Comparison of ENCODE assay signal across 3 cellular contexts in the genomic region with DNA sequence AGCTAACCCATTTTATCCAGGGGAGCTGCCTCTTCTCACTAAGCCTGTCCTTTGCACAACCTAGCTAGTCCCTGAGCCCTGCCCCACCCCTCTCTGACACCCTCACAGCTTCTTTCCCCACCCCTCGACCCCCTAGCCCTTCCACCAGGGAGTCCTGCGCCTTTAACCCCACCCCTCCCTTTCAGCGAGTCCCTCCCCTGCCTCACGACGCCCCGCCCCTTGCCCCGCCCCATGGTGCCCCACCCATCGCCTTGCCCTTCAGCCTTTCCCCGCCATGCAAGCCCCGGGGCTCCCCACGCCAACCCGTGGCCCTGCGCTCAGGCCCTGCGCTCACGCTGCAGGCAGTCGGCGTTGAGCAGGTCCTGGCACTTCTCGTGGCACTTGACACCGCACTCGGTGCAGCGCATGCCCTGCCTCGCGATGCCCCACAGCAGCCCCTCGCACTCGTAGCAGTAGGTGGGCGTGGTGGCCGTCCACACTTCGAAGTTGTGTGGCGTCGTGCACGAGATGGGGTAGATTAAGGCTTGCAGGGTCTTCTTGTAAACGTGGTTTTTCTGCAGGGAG.
TF ChIP-seq lines count a peak whose summit lies in the region.

No MANE protein-coding gene starts in this region.

TF ChIP-seq in SK-N-SH, 30 proteins besides CTCF, POLR2A, EP300 and RAD21 (continued from another document):
- TF ChIP-seq GATA2 (CRISPR knock-in tag; IDR thresholded peaks at IDR 0.05) (no peak), POLR2AphosphoS5 (IDR thresholded peaks at IDR 0.05; ENCODE audit: low read depth, low read length) (no peak), EZH2phosphoT487 (IDR thresholded peaks at IDR 0.05; ENCODE audit: borderline replicate concordance, low read depth) (no peak), ELF1 (IDR thresholded peaks at IDR 0.05) (no peak), CHD2 (IDR thresholded peaks at IDR 0.05; ENCODE audit: low read length, partially characterized antibody) (no peak)
- TF ChIP-seq, protein P1, sequence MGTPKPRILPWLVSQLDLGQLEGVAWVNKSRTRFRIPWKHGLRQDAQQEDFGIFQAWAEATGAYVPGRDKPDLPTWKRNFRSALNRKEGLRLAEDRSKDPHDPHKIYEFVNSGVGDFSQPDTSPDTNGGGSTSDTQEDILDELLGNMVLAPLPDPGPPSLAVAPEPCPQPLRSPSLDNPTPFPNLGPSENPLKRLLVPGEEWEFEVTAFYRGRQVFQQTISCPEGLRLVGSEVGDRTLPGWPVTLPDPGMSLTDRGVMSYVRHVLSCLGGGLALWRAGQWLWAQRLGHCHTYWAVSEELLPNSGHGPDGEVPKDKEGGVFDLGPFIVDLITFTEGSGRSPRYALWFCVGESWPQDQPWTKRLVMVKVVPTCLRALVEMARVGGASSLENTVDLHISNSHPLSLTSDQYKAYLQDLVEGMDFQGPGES (IDR thresholded peaks at IDR 0.05; ENCODE audit: low read depth, low read length): no peak
- TF ChIP-seq, protein P2, sequence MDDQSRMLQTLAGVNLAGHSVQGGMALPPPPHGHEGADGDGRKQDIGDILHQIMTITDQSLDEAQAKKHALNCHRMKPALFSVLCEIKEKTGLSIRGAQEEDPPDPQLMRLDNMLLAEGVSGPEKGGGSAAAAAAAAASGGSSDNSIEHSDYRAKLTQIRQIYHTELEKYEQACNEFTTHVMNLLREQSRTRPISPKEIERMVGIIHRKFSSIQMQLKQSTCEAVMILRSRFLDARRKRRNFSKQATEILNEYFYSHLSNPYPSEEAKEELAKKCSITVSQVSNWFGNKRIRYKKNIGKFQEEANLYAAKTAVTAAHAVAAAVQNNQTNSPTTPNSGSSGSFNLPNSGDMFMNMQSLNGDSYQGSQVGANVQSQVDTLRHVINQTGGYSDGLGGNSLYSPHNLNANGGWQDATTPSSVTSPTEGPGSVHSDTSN (IDR thresholded peaks at IDR 0.05): no peak
- TF ChIP-seq, protein P3, sequence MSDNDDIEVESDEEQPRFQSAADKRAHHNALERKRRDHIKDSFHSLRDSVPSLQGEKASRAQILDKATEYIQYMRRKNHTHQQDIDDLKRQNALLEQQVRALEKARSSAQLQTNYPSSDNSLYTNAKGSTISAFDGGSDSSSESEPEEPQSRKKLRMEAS (IDR thresholded peaks at IDR 0.05; ENCODE audit: low read depth): no peak
TF ChIP-seq in SK-N-SH: peak in this region for 0.

TF ChIP-seq in SK-N-SH treated with all-trans-retinoic acid at 6 μM for 48 hours, 23 proteins besides CTCF, POLR2A, EP300 and RAD21 (continued from another document and continues in another):
- TF ChIP-seq, protein P4, sequence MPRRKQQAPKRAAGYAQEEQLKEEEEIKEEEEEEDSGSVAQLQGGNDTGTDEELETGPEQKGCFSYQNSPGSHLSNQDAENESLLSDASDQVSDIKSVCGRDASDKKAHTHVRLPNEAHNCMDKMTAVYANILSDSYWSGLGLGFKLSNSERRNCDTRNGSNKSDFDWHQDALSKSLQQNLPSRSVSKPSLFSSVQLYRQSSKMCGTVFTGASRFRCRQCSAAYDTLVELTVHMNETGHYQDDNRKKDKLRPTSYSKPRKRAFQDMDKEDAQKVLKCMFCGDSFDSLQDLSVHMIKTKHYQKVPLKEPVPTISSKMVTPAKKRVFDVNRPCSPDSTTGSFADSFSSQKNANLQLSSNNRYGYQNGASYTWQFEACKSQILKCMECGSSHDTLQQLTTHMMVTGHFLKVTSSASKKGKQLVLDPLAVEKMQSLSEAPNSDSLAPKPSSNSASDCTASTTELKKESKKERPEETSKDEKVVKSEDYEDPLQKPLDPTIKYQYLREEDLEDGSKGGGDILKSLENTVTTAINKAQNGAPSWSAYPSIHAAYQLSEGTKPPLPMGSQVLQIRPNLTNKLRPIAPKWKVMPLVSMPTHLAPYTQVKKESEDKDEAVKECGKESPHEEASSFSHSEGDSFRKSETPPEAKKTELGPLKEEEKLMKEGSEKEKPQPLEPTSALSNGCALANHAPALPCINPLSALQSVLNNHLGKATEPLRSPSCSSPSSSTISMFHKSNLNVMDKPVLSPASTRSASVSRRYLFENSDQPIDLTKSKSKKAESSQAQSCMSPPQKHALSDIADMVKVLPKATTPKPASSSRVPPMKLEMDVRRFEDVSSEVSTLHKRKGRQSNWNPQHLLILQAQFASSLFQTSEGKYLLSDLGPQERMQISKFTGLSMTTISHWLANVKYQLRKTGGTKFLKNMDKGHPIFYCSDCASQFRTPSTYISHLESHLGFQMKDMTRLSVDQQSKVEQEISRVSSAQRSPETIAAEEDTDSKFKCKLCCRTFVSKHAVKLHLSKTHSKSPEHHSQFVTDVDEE (CRISPR knock-in tag; IDR thresholded peaks at IDR 0.05): no peak
- TF ChIP-seq ZNF70 (CRISPR knock-in tag; IDR thresholded peaks at IDR 0.05): no peak
- TF ChIP-seq CSDC2 (CRISPR knock-in tag; IDR thresholded peaks at IDR 0.05): no peak
- TF ChIP-seq ARNTL (CRISPR knock-in tag; IDR thresholded peaks at IDR 0.05; ENCODE audit: borderline replicate concordance, low read depth): no peak
- TF ChIP-seq ESRRG (CRISPR knock-in tag; IDR thresholded peaks at IDR 0.05): no peak
- no peak for TF ChIP-seq BACH2 (CRISPR knock-in tag; IDR thresholded peaks at IDR 0.05; ENCODE audit: borderline replicate concordance)
- TF ChIP-seq, protein P5, sequence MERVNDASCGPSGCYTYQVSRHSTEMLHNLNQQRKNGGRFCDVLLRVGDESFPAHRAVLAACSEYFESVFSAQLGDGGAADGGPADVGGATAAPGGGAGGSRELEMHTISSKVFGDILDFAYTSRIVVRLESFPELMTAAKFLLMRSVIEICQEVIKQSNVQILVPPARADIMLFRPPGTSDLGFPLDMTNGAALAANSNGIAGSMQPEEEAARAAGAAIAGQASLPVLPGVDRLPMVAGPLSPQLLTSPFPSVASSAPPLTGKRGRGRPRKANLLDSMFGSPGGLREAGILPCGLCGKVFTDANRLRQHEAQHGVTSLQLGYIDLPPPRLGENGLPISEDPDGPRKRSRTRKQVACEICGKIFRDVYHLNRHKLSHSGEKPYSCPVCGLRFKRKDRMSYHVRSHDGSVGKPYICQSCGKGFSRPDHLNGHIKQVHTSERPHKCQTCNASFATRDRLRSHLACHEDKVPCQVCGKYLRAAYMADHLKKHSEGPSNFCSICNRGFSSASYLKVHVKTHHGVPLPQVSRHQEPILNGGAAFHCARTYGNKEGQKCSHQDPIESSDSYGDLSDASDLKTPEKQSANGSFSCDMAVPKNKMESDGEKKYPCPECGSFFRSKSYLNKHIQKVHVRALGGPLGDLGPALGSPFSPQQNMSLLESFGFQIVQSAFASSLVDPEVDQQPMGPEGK (CRISPR knock-in tag; IDR thresholded peaks at IDR 0.05; ENCODE audit: borderline replicate concordance): no peak
- TF ChIP-seq ZNF8 (CRISPR knock-in tag; IDR thresholded peaks at IDR 0.05): no peak
- no peak for TF ChIP-seq ZFP30 (CRISPR knock-in tag; IDR thresholded peaks at IDR 0.05)
- no peak for TF ChIP-seq PPARA (CRISPR knock-in tag; IDR thresholded peaks at IDR 0.05; ENCODE audit: borderline replicate concordance)
- TF ChIP-seq, protein P6, sequence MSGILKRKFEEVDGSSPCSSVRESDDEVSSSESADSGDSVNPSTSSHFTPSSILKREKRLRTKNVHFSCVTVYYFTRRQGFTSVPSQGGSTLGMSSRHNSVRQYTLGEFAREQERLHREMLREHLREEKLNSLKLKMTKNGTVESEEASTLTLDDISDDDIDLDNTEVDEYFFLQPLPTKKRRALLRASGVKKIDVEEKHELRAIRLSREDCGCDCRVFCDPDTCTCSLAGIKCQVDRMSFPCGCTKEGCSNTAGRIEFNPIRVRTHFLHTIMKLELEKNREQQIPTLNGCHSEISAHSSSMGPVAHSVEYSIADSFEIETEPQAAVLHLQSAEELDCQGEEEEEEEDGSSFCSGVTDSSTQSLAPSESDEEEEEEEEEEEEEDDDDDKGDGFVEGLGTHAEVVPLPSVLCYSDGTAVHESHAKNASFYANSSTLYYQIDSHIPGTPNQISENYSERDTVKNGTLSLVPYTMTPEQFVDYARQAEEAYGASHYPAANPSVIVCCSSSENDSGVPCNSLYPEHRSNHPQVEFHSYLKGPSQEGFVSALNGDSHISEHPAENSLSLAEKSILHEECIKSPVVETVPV (CRISPR knock-in tag; IDR thresholded peaks at IDR 0.05): no peak
- TF ChIP-seq, protein P7, sequence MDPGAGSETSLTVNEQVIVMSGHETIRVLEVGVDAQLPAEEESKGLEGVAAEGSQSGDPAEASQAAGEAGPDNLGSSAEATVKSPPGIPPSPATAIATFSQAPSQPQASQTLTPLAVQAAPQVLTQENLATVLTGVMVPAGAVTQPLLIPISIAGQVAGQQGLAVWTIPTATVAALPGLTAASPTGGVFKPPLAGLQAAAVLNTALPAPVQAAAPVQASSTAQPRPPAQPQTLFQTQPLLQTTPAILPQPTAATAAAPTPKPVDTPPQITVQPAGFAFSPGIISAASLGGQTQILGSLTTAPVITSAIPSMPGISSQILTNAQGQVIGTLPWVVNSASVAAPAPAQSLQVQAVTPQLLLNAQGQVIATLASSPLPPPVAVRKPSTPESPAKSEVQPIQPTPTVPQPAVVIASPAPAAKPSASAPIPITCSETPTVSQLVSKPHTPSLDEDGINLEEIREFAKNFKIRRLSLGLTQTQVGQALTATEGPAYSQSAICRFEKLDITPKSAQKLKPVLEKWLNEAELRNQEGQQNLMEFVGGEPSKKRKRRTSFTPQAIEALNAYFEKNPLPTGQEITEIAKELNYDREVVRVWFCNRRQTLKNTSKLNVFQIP (CRISPR knock-in tag; IDR thresholded peaks at IDR 0.05; ENCODE audit: borderline replicate concordance, low read depth): no peak
- no peak for TF ChIP-seq OSR1 (CRISPR knock-in tag; IDR thresholded peaks at IDR 0.05)
- no peak for TF ChIP-seq ZC3H10 (CRISPR knock-in tag; IDR thresholded peaks at IDR 0.05)

TF ChIP-seq in GM23338, 12 proteins besides CTCF, POLR2A, EP300 and RAD21 (continues in another document):
- TF ChIP-seq, protein P8, sequence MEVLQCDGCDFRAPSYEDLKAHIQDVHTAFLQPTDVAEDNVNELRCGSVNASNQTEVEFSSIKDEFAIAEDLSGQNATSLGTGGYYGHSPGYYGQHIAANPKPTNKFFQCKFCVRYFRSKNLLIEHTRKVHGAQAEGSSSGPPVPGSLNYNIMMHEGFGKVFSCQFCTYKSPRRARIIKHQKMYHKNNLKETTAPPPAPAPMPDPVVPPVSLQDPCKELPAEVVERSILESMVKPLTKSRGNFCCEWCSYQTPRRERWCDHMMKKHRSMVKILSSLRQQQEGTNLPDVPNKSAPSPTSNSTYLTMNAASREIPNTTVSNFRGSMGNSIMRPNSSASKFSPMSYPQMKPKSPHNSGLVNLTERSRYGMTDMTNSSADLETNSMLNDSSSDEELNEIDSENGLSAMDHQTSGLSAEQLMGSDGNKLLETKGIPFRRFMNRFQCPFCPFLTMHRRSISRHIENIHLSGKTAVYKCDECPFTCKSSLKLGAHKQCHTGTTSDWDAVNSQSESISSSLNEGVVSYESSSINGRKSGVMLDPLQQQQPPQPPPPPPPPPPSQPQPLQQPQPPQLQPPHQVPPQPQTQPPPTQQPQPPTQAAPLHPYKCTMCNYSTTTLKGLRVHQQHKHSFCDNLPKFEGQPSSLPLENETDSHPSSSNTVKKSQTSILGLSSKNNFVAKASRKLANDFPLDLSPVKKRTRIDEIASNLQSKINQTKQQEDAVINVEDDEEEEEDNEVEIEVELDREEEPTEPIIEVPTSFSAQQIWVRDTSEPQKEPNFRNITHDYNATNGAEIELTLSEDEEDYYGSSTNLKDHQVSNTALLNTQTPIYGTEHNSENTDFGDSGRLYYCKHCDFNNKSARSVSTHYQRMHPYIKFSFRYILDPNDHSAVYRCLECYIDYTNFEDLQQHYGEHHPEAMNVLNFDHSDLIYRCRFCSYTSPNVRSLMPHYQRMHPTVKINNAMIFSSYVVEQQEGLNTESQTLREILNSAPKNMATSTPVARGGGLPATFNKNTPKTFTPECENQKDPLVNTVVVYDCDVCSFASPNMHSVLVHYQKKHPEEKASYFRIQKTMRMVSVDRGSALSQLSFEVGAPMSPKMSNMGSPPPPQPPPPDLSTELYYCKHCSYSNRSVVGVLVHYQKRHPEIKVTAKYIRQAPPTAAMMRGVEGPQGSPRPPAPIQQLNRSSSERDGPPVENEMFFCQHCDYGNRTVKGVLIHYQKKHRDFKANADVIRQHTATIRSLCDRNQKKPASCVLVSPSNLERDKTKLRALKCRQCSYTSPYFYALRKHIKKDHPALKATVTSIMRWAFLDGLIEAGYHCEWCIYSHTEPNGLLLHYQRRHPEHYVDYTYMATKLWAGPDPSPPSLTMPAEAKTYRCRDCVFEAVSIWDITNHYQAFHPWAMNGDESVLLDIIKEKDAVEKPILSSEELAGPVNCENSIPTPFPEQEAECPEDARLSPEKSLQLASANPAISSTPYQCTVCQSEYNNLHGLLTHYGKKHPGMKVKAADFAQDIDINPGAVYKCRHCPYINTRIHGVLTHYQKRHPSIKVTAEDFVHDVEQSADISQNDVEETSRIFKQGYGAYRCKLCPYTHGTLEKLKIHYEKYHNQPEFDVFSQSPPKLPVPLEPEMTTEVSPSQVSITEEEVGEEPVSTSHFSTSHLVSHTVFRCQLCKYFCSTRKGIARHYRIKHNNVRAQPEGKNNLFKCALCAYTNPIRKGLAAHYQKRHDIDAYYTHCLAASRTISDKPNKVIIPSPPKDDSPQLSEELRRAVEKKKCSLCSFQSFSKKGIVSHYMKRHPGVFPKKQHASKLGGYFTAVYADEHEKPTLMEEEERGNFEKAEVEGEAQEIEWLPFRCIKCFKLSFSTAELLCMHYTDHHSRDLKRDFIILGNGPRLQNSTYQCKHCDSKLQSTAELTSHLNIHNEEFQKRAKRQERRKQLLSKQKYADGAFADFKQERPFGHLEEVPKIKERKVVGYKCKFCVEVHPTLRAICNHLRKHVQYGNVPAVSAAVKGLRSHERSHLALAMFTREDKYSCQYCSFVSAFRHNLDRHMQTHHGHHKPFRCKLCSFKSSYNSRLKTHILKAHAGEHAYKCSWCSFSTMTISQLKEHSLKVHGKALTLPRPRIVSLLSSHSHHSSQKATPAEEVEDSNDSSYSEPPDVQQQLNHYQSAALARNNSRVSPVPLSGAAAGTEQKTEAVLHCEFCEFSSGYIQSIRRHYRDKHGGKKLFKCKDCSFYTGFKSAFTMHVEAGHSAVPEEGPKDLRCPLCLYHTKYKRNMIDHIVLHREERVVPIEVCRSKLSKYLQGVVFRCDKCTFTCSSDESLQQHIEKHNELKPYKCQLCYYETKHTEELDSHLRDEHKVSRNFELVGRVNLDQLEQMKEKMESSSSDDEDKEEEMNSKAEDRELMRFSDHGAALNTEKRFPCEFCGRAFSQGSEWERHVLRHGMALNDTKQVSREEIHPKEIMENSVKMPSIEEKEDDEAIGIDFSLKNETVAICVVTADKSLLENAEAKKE (CRISPR knock-in tag; IDR thresholded peaks at IDR 0.05): no peak
- TF ChIP-seq POLR2AphosphoS5 (IDR thresholded peaks at IDR 0.05; ENCODE audit: low read depth) (no peak), EZH2phosphoT487 (IDR thresholded peaks at IDR 0.05; ENCODE audit: unreplicated experiment) (no peak), CREB1 (CRISPR knock-in tag; IDR thresholded peaks at IDR 0.05; ENCODE audit: low read depth) (no peak)
